In genomic region chr5:161676109-161676508, GRCh38 we compare ENCODE assay signal across 9 cellular contexts. TPM values are rescaled to one million over a fixed set of nuclear protein-coding genes. Genes with fewer than 3 reads are reported as not detected.
DNase-seq lines count a peak whose midpoint lies in the region; ATAC-seq, FAIRE-seq and TF ChIP-seq lines count a peak whose summit lies in the region.
"Had no signal": no experiment of that assay in that cellular context is flagged by ENCODE, and none has a peak within 500 bp of the region (broad histone marks: within the 10 kb centered on the region; RNA-seq: fewer than 3 reads in every experiment).

No MANE protein-coding gene starts in this region.

- ATAC-seq in GM19455 (IDR thresholded peaks at IDR 0.05; ENCODE audit: unreplicated experiment) (peak; percentile 87), HG03457 (IDR thresholded peaks at IDR 0.05; ENCODE audit: unreplicated experiment) (peak; percentile 92), right cardiac atrium (no peak)

- H3K4me1 Mint-ChIP-seq in activated T-cell treated with anti-CD3 and anti-CD28 coated beads, Interleukin-2, amount 50 U/mL, for 24 hours (ENCODE audit: low read depth): no peaks in the 10 kb centered on the region

- no peak overlapping the region for H3K4me3 Mint-ChIP-seq in activated T-cell treated with anti-CD3 and anti-CD28 coated beads, Interleukin-2, amount 50 U/mL, for 24 hours

- no peaks in the 10 kb centered on the region for H3K36me3 Mint-ChIP-seq in activated T-cell treated with anti-CD3 and anti-CD28 coated beads, Interleukin-2, amount 50 U/mL, for 24 hours (ENCODE audit: low read depth)

- no peak for TF ChIP-seq POLR2A in transverse colon (IDR thresholded peaks at IDR 0.05)

- peak; percentile 71 for TF ChIP-seq CTCF in C4-2B (conservative IDR thresholded peaks at IDR 0.05)
- peak; percentile 66 for TF ChIP-seq CTCF in VCaP (conservative IDR thresholded peaks at IDR 0.05)
- TF ChIP-seq CTCF in transverse colon (IDR thresholded peaks at IDR 0.05): peak in 4 of 5 experiments; percentile 31 to 47 (median 36)

- peaks cover 6% of the 10 kb centered on the region for H3K9me3 Mint-ChIP-seq in activated T-cell treated with anti-CD3 and anti-CD28 coated beads, Interleukin-2, amount 50 U/mL, for 24 hours

- no peak overlapping the region for H3K27ac Mint-ChIP-seq in activated T-cell treated with anti-CD3 and anti-CD28 coated beads, Interleukin-2, amount 50 U/mL, for 24 hours

- no peak for DNase-seq in transverse colon
- no peak for DNase-seq in activated T-cell treated with anti-CD3 and anti-CD28 coated beads, Interleukin-2, amount 50 U/mL, for 24 hours
- no peak for DNase-seq in right cardiac atrium
- no peak for DNase-seq in GM19239 (ENCODE audit: insufficient read length, low spot score)

- no peak for FAIRE-seq in GM19239 (lab: Jason Lieb, UNC)

- intact Hi-C loops in transverse colon (cut with DNase I; ENCODE audit: low total_unique reads) (no loop called here), right cardiac atrium (cut with DNase I) (no loop called here)

- in situ Hi-C loops in transverse colon (cut with MboI; ENCODE audit: low pct_ligation_motif_present in 1 of 4, low pct_unique_long_range_greater_than_20kb in 1 of 4, low sequenced_read_pairs in 3 of 4): no loop called here

- H3K4me3 ChIP-seq in transverse colon (no peak overlapping the region), right cardiac atrium (ENCODE audit: low read length) (no peak overlapping the region)

- H3K9me3 ChIP-seq in transverse colon (no peaks in the 10 kb centered on the region), right cardiac atrium (ENCODE audit: control insufficient read depth, low read length) (no peaks in the 10 kb centered on the region)

- TF ChIP-seq EP300 in transverse colon (IDR thresholded peaks at IDR 0.05; ENCODE audit: low read depth): no peak

- H3K27ac ChIP-seq in C4-2B (no peak overlapping the region), VCaP (no peak overlapping the region), transverse colon (no peak overlapping the region), right cardiac atrium (ENCODE audit: low read length) (no peak overlapping the region)

- 13 to 14% methylated on average over 2 of the region's 2 CpGs for WGBS in transverse colon (ENCODE audit: low coverage in 1 of 2), 2 donors
- WGBS in right cardiac atrium: 17% methylated on average over 2 of the region's 2 CpGs

- H3K27me3 ChIP-seq in transverse colon (no peaks in the 10 kb centered on the region), right cardiac atrium (ENCODE audit: control insufficient read depth, insufficient read depth) (no peaks in the 10 kb centered on the region)

- H3K36me3 ChIP-seq in transverse colon: no peaks in the 10 kb centered on the region

- H3K4me1 ChIP-seq in transverse colon (no peaks in the 10 kb centered on the region), right cardiac atrium (ENCODE audit: control insufficient read depth, insufficient read depth, low read length) (no peaks in the 10 kb centered on the region)

- H3K27me3 Mint-ChIP-seq in activated T-cell treated with anti-CD3 and anti-CD28 coated beads, Interleukin-2, amount 50 U/mL, for 24 hours: no peaks in the 10 kb centered on the region

RNA-seq across cellular contexts. Expression of gene GABRA6, which starts 9.4 kb away (rescaled TPM):
- total RNA-seq in transverse colon (not detected), right cardiac atrium (not detected)
- not detected for polyA plus RNA-seq in right cardiac atrium
- total RNA-seq: myocyte had no signal

Comparison
In these comparisons a context has a peak if more than half of its experiments do, and no peak if none do; other contexts are left out.
1. ATAC-seq: peak in GM19455 (single experiment) and HG03457 (single experiment); none in right cardiac atrium (0 of 2).
2. Peak in every context shown above with its lines, with median percentiles within 50 percentile points of each other: CTCF ChIP-seq.